ENCODE assay signal across 2 cellular contexts in genomic region chr9:136531904-136532798, GRCh38.
TF ChIP-seq lines count a peak whose summit lies in the region.

No MANE protein-coding gene starts in this region.

TF ChIP-seq in HEK293, 187 proteins besides CTCF, POLR2A, EP300 and RAD21 (continued from another document):
- TF ChIP-seq ZNF777 (tag by site-specific recombination; IDR thresholded peaks at IDR 0.05; ENCODE audit: borderline replicate concordance) (no peak), MYNN (tag by site-specific recombination; IDR thresholded peaks at IDR 0.05; ENCODE audit: borderline replicate concordance) (no peak), SP7 (tag by site-specific recombination; IDR thresholded peaks at IDR 0.05) (no peak), ZNF37A (tag by site-specific recombination; IDR thresholded peaks at IDR 0.05) (no peak), ZNF660 (tag by site-specific recombination; IDR thresholded peaks at IDR 0.05) (no peak), ZBTB49 (tag by site-specific recombination; IDR thresholded peaks at IDR 0.05; ENCODE audit: low read depth) (no peak), ZNF626 (tag by site-specific recombination; IDR thresholded peaks at IDR 0.05) (no peak), ZSCAN18 (tag by site-specific recombination; IDR thresholded peaks at IDR 0.05) (no peak), ZNF175 (tag by site-specific recombination; IDR thresholded peaks at IDR 0.05) (no peak), ATF2 (tag by site-specific recombination; IDR thresholded peaks at IDR 0.05; ENCODE audit: low read depth) (no peak), ZNF280C (tag by site-specific recombination; IDR thresholded peaks at IDR 0.05) (no peak), ZNF585B (tag by site-specific recombination; IDR thresholded peaks at IDR 0.05) (no peak), ZNF211 (tag by site-specific recombination; IDR thresholded peaks at IDR 0.05; ENCODE audit: low read depth) (no peak), GFI1B (tag by site-specific recombination; IDR thresholded peaks at IDR 0.05) (no peak), YY2 (tag by site-specific recombination; IDR thresholded peaks at IDR 0.05) (no peak), ZNF148 (tag by site-specific recombination; IDR thresholded peaks at IDR 0.05; ENCODE audit: borderline replicate concordance) (no peak), ZNF416 (tag by site-specific recombination; IDR thresholded peaks at IDR 0.05) (no peak), ZNF791 (tag by site-specific recombination; IDR thresholded peaks at IDR 0.05) (no peak)

TF ChIP-seq in WTC11, 78 proteins besides CTCF, POLR2A, EP300 and RAD21 (continued from another document):
- TF ChIP-seq AR (CRISPR knock-in tag; IDR thresholded peaks at IDR 0.05) (no peak), RELA (CRISPR knock-in tag; IDR thresholded peaks at IDR 0.05; ENCODE audit: borderline replicate concordance) (no peak), ELF4 (CRISPR knock-in tag; IDR thresholded peaks at IDR 0.05; ENCODE audit: low read depth) (no peak), ETV6 (CRISPR knock-in tag; IDR thresholded peaks at IDR 0.05) (no peak)
